ENCODE assay signal across 25 cellular contexts in genomic region chr10:126872768-126873167, GRCh38. TPM values are rescaled to one million over a fixed set of nuclear protein-coding genes. Genes with fewer than 3 reads are reported as not detected.
DNase-seq lines count a peak whose midpoint lies in the region; ATAC-seq and TF ChIP-seq lines count a peak whose summit lies in the region.
"Had no signal": no experiment of that assay in that cellular context is flagged by ENCODE, and none has a peak within 500 bp of the region (broad histone marks: within the 10 kb centered on the region; RNA-seq: fewer than 3 reads in every experiment).

No MANE protein-coding gene starts in this region.

- H4K20me1 ChIP-seq in H9 (ENCODE audit: control insufficient read depth, insufficient read depth, insufficient read length): no peaks in the 10 kb centered on the region

- H2BK20ac ChIP-seq in H9 (ENCODE audit: low read depth, low read length, poor library complexity, severe bottlenecking): no peak overlapping the region

- peaks cover 28 to 29% of the 10 kb centered on the region in 2 experiments for H3K4me1 Mint-ChIP-seq in H9
- H3K4me1 Mint-ChIP-seq: memory B cell had no signal

- H3K18ac ChIP-seq in H9 (ENCODE audit: insufficient read length, low read depth, low read length): no peak overlapping the region

- no peak overlapping the region for H3K23ac ChIP-seq in H9 (ENCODE audit: insufficient read length, low read depth, low read length)

- H3K9me3 ChIP-seq in A673 (ENCODE audit: low read depth, low read length, poor library complexity, severe bottlenecking): no peaks in the 10 kb centered on the region
- H3K9me3 ChIP-seq in H9 (ENCODE audit: control insufficient read depth, low read depth, low read length): no peaks in the 10 kb centered on the region
- H3K9me3 ChIP-seq: psoas muscle, uterus had no signal

- no peak overlapping the region for H2BK15ac ChIP-seq in H9 (ENCODE audit: low read depth, low read length)

- H3K9ac ChIP-seq in H9 (ENCODE audit: extremely low read depth, insufficient read length, low read length): no peak overlapping the region
- H3K9ac ChIP-seq: KMS-11 had no signal

- H3K27ac Mint-ChIP-seq in H9: peak overlapping the region in 2 of 3 experiments; percentile 44 to 92; a peak in 3 of 7 replicates
- H3K27ac Mint-ChIP-seq: effector memory CD8-positive, alpha-beta T cell; memory B cell; nephron progenitor cell had no signal

- WGBS in H9 (ENCODE audit: extremely low coverage, insufficient read length, low lambda C conversion rate): no CpG with 5 or more reads among the region's 3 CpGs

- H3K4me2 ChIP-seq in H9 (ENCODE audit: insufficient read depth, insufficient read length, low read length): no peak overlapping the region
- H3K4me2 ChIP-seq: KMS-11 had no signal

- H3K4me3 ChIP-seq in A673 (ENCODE audit: low read depth, low read length, poor library complexity, severe bottlenecking): no peak overlapping the region
- H3K4me3 ChIP-seq in astrocyte of the cerebellum (ENCODE audit: low read depth, low read length): no peak overlapping the region
- H3K4me3 ChIP-seq: psoas muscle, uterus had no signal

- H2AFZ ChIP-seq in H9 (ENCODE audit: low read length): no peak overlapping the region

- peaks cover 12% of the 10 kb centered on the region for H3K27me3 Mint-ChIP-seq in H9 (ENCODE audit: low read depth)

- H3K36me3 ChIP-seq in A673 (ENCODE audit: insufficient read depth, low read length, poor library complexity, severe bottlenecking): no peaks in the 10 kb centered on the region
- H3K36me3 ChIP-seq: uterus had no signal

- no peak overlapping the region for H4K5ac ChIP-seq in H9 (ENCODE audit: insufficient read length, low read depth, low read length)

- peaks cover 0 to 3% of the 10 kb centered on the region in 2 experiments; a peak in 1 of 5 replicates for H3K9me3 Mint-ChIP-seq in H9

- no peaks in the 10 kb centered on the region for H3K23me2 ChIP-seq in H9 (ENCODE audit: insufficient read length, low read depth, low read length, poor library complexity, severe bottlenecking)

- no peaks in the 10 kb centered on the region for H3K27me3 ChIP-seq in A673 (replicated peaks; ENCODE audit: insufficient read depth, low read depth, low read length, poor library complexity)
- H3K27me3 ChIP-seq in H9 (ENCODE audit: insufficient read depth, low read length): no peaks in the 10 kb centered on the region
- H3K27me3 ChIP-seq: uterus had no signal

- H3K4me1 ChIP-seq in A673 (ENCODE audit: insufficient read depth, low read length, poor library complexity, severe bottlenecking) (no peaks in the 10 kb centered on the region), H9 (ENCODE audit: insufficient read depth, low read length) (no peaks in the 10 kb centered on the region)
- H3K4me1 ChIP-seq: psoas muscle, uterus had no signal

- no peak overlapping the region for H4K8ac ChIP-seq in H9 (replicated peaks; ENCODE audit: insufficient read length, low read depth, low read length)

- no peak overlapping the region for H4K91ac ChIP-seq in H9 (ENCODE audit: insufficient read length, low read depth, low read length)

- H2BK5ac ChIP-seq in H9 (ENCODE audit: insufficient read length, low read length): no peak overlapping the region

- in situ Hi-C loops in astrocyte of the cerebellum (cut with HindIII; ENCODE audit: low sequenced_read_pairs): no loop called here

- H3K79me2 ChIP-seq in H9 (ENCODE audit: insufficient read depth, low read length): no peaks in the 10 kb centered on the region

- H3T11ph ChIP-seq in H9 (ENCODE audit: low read length): no peak overlapping the region

- no peak overlapping the region for H3K4me3 Mint-ChIP-seq in H9
- H3K4me3 Mint-ChIP-seq: effector memory CD8-positive, alpha-beta T cell; memory B cell; nephron progenitor cell had no signal

- H3K56ac ChIP-seq in H9 (ENCODE audit: insufficient read length, low read depth, low read length): no peak overlapping the region

- no peak for TF ChIP-seq CTCF in A673 (conservative IDR thresholded peaks at IDR 0.05; ENCODE audit: low read depth, low read length)
- TF ChIP-seq CTCF in H9 (conservative IDR thresholded peaks at IDR 0.05): no peak; the same call in 2 of the 3 replicates
- no peak for TF ChIP-seq CTCF in astrocyte of the cerebellum (IDR thresholded peaks at IDR 0.05; ENCODE audit: low read depth, low read length, missing control alignments)

- H3K79me1 ChIP-seq in H9 (ENCODE audit: insufficient read depth, low read depth, low read length, poor library complexity, severe bottlenecking): no peaks in the 10 kb centered on the region

- no peak overlapping the region for H3K4ac ChIP-seq in H9 (ENCODE audit: low read depth, low read length)

- no peak overlapping the region for H2BK12ac ChIP-seq in H9 (ENCODE audit: insufficient read length, low read depth, low read length)

- intact Hi-C loops in A673 (cut with micrococcal nuclease; ENCODE audit: unreplicated experiment): no loop called here

- no peaks in the 10 kb centered on the region; a peak in 1 of 7 replicates for H3K36me3 Mint-ChIP-seq in H9 (ENCODE audit: insufficient read depth in 1 of 3, low read depth in 3 of 3)
- H3K36me3 Mint-ChIP-seq: memory B cell had no signal

- no peak overlapping the region for H2BK120ac ChIP-seq in H9 (ENCODE audit: low read depth, low read length, poor library complexity, severe bottlenecking)

- CTCF ChIA-PET in A673 (lab: Charles Lee): no interaction called here

- H2AK5ac ChIP-seq in H9 (ENCODE audit: insufficient read length, low read length): no peak overlapping the region

- no peak overlapping the region for H3K27ac ChIP-seq in A673 (ENCODE audit: low read depth, low read length, poor library complexity, severe bottlenecking)
- H3K27ac ChIP-seq in H9 (ENCODE audit: insufficient read length, low read depth, low read length): no peak overlapping the region
- H3K27ac ChIP-seq: KMS-11, psoas muscle, uterus, VCaP had no signal

- no TSS peak for BruUV-seq in A673 (replicated peaks; lab: Mats Ljungman, UMichigan)

- H3K14ac ChIP-seq in H9 (ENCODE audit: insufficient read depth, low read length): no peak overlapping the region

- no peak for ATAC-seq in HG03460 (IDR thresholded peaks at IDR 0.05; ENCODE audit: unreplicated experiment)
- no peak for ATAC-seq in GM21723 (IDR thresholded peaks at IDR 0.05; ENCODE audit: unreplicated experiment)
- ATAC-seq: effector memory CD8-positive, alpha-beta T cell; psoas muscle; Right ventricle myocardium inferior had no signal

- POLR2A ChIA-PET in A673 (lab: Charles Lee; ENCODE audit: low non-redundant PET): interaction anchor here (0.7 kb wide), 1 partner anchor 83 kb away, joined by 9 read pairs; no protein-coding TSS in a partner anchor

- DNase-seq in A673 (ENCODE audit: low spot score): peak; percentile 60
- DNase-seq in H9: no peak
- DNase-seq in astrocyte of the cerebellum (ENCODE audit: low read depth): peak; percentile 54
- peak; percentile 56 for DNase-seq in iPS-NIHi7 (ENCODE audit: extremely low spot score)
- DNase-seq in DMS79 treated with DMSO at 0.1 percent for 48 hours (lab: John Stamatoyannopoulos, UW): no peak
- DNase-seq in NOMO-1 treated with DMSO at 0.1 percent for 48 hours (lab: John Stamatoyannopoulos, UW; ENCODE audit: unreplicated experiment): no peak
- DNase-seq: activated CD4-positive, alpha-beta T cell treated with anti-CD3 and anti-CD28 coated beads, Interleukin-2, amount 50 U/mL, for 48 hours; activated naive CD4-positive, alpha-beta T cell; C1 segment of cervical spinal cord; effector memory CD8-positive, alpha-beta T cell; hypothalamus; kidney glomerular epithelial cell; NCI-H1092 treated with DMSO at 0.1 percent for 48 hours; NCI-H2081 treated with DMSO at 0.1 percent for 48 hours; nephron progenitor cell; psoas muscle; small intestine; stimulated activated CD4-positive, alpha-beta T cell treated with anti-CD3 and anti-CD28 coated beads, Interleukin-4, amount 100 ng/mL, for 24 hours; uterus had no signal

RNA-seq across cellular contexts. Expression of gene DOCK1, which starts 32.5 kb away (rescaled TPM):
- total RNA-seq in A673 (2021) (30.7 and 37.3 TPM in 2 replicates), H9 (2021) (51.5 and 57.0 TPM in 2 replicates)

Comparison
In these comparisons a context has a peak if more than half of its experiments do, and no peak if none do; other contexts are left out.
1. DNase-seq: peak in A673 (single experiment), astrocyte of the cerebellum (single experiment) and iPS-NIHi7 (single experiment); none in H9 (single experiment), DMS79 treated with DMSO at 0.1 percent for 48 hours (single experiment) and NOMO-1 treated with DMSO at 0.1 percent for 48 hours (single experiment).